ENCODE assay signal across 20 cellular contexts in genomic region chr4:147639388-147639787, GRCh38. TPM values are rescaled to one million over a fixed set of nuclear protein-coding genes. Genes with fewer than 3 reads are reported as not detected.
A peak's percentile ranks its signal among the peaks of the same experiment; 100 is the strongest.
DNase-seq lines count a peak whose midpoint lies in the region; ATAC-seq, FAIRE-seq and TF ChIP-seq lines count a peak whose summit lies in the region.
"Had no signal": no experiment of that assay in that cellular context is flagged by ENCODE, and none has a peak within 500 bp of the region (broad histone marks: within the 10 kb centered on the region; RNA-seq: fewer than 3 reads in every experiment).

No MANE protein-coding gene starts in this region.

- H2AFZ ChIP-seq in neural progenitor cell (replicated peaks): no peak overlapping the region

- no peak for DNase-seq in CD8-positive, alpha-beta memory T cell
- peak; percentile 6 for DNase-seq in RPMI7951 (ENCODE audit: low read depth)
- DNase-seq in effector memory CD8-positive, alpha-beta T cell: no peak
- DNase-seq in neural progenitor cell (ENCODE audit: low spot score): no peak
- no peak for DNase-seq in urothelium cell line (ENCODE audit: low spot score)
- no peak for DNase-seq in NCI-H1105 treated with DMSO at 0.1 percent for 48 hours (lab: John Stamatoyannopoulos, UW)
- DNase-seq in effector CD8-positive, alpha-beta T cell (lab: John Stamatoyannopoulos, UW): no peak
- DNase-seq: activated CD4-positive, CD25-positive, alpha-beta regulatory T cell treated with anti-CD3 and anti-CD28 coated beads, Interleukin-2, amount 50 U/mL, for 72 hours; amniotic stem cell; H9; islet precursor cell; lower lobe of right lung; NCI-H146; pancreas; stimulated activated naive CD4-positive, alpha-beta T cell; thyroid gland had no signal

- H3K9me3 Mint-ChIP-seq in CD8-positive, alpha-beta memory T cell: no peaks in the 10 kb centered on the region
- no peaks in the 10 kb centered on the region for H3K9me3 Mint-ChIP-seq in effector memory CD8-positive, alpha-beta T cell
- peaks cover 3% of the 10 kb centered on the region for H3K9me3 Mint-ChIP-seq in neural progenitor cell
- H3K9me3 Mint-ChIP-seq: activated T-helper 17 cell treated with anti-CD3 and anti-CD28 coated beads, Interleukin-2, amount 50 U/mL, for 72 hours; H9 had no signal

- H3K4me1 Mint-ChIP-seq in CD8-positive, alpha-beta memory T cell: peaks cover 17 to 31% (median 23%) of the 10 kb centered on the region in 3 donors
- peaks cover 13 to 25% of the 10 kb centered on the region in 2 donors for H3K4me1 Mint-ChIP-seq in effector memory CD8-positive, alpha-beta T cell (ENCODE audit: low read depth in 2 of 2)
- no peaks in the 10 kb centered on the region for H3K4me1 Mint-ChIP-seq in neural progenitor cell

- H3K4me1 ChIP-seq in CD8-positive, alpha-beta memory T cell (ENCODE audit: insufficient read depth, low read length): no peaks in the 10 kb centered on the region
- H3K4me1 ChIP-seq in neural progenitor cell: no peaks in the 10 kb centered on the region
- H3K4me1 ChIP-seq: lower lobe of right lung had no signal

- H3K27me3 ChIP-seq in CD8-positive, alpha-beta memory T cell (ENCODE audit: insufficient read depth, low read length, poor library complexity, severe bottlenecking): no peaks in the 10 kb centered on the region
- no peaks in the 10 kb centered on the region for H3K27me3 ChIP-seq in neural progenitor cell
- H3K27me3 ChIP-seq: pancreas, thyroid gland had no signal

- peak overlapping the region in 7 of 8 donors; percentile 4 to 91 (median 78) for H3K27ac Mint-ChIP-seq in CD8-positive, alpha-beta memory T cell
- H3K27ac Mint-ChIP-seq in effector memory CD8-positive, alpha-beta T cell: peak overlapping the region; percentile 7 to 47
- no peak overlapping the region for H3K27ac Mint-ChIP-seq in neural progenitor cell
- H3K27ac Mint-ChIP-seq: activated T-helper 17 cell treated with anti-CD3 and anti-CD28 coated beads, Interleukin-2, amount 50 U/mL, for 72 hours had no signal

- no peaks in the 10 kb centered on the region for H3K27me3 Mint-ChIP-seq in CD8-positive, alpha-beta memory T cell
- no peaks in the 10 kb centered on the region for H3K27me3 Mint-ChIP-seq in effector memory CD8-positive, alpha-beta T cell
- peaks cover 4% of the 10 kb centered on the region for H3K27me3 Mint-ChIP-seq in neural progenitor cell (ENCODE audit: insufficient read depth, low read depth)
- H3K27me3 Mint-ChIP-seq: activated T-helper 17 cell treated with anti-CD3 and anti-CD28 coated beads, Interleukin-2, amount 50 U/mL, for 72 hours had no signal

- peaks cover 8% of the 10 kb centered on the region for H3F3A ChIP-seq in neural progenitor cell (ENCODE audit: low read depth)

- H4K20me1 ChIP-seq in neural progenitor cell (ENCODE audit: low read depth): peaks cover 4% of the 10 kb centered on the region

- H3K9me3 ChIP-seq in CD8-positive, alpha-beta memory T cell (ENCODE audit: low read length): no peaks in the 10 kb centered on the region
- H3K9me3 ChIP-seq in neural progenitor cell (ENCODE audit: low read depth): no peaks in the 10 kb centered on the region
- H3K9me3 ChIP-seq: lower lobe of right lung, pancreas, thyroid gland had no signal

- ATAC-seq in effector memory CD8-positive, alpha-beta T cell (replicated peaks): no peak
- ATAC-seq: esophagus mucosa, pancreas, sciatic nerve had no signal

- H3K9ac ChIP-seq in neural progenitor cell: no peak overlapping the region

- no peak for FAIRE-seq in urothelium cell line (lab: Jason Lieb, UNC)
- FAIRE-seq: D721Med, pancreas had no signal

- no peak overlapping the region for H3K27ac ChIP-seq in CD8-positive, alpha-beta memory T cell (ENCODE audit: low read depth, low read length)
- peak overlapping the region; percentile 34 for H3K27ac ChIP-seq in neural progenitor cell
- H3K27ac ChIP-seq: lower lobe of right lung, pancreas had no signal

- CTCF ChIA-PET in CD8-positive, alpha-beta memory T cell (lab: Charles Lee): no interaction called here

- H3K4me2 ChIP-seq in neural progenitor cell: no peak overlapping the region

- peak overlapping the region in 1 of 7 donors; percentile 37 for H3K4me3 Mint-ChIP-seq in CD8-positive, alpha-beta memory T cell
- peak overlapping the region in 1 of 2 donors; percentile 43 for H3K4me3 Mint-ChIP-seq in effector memory CD8-positive, alpha-beta T cell
- no peak overlapping the region for H3K4me3 Mint-ChIP-seq in neural progenitor cell
- H3K4me3 Mint-ChIP-seq: activated T-helper 17 cell treated with anti-CD3 and anti-CD28 coated beads, Interleukin-2, amount 50 U/mL, for 72 hours had no signal

- POLR2A ChIA-PET in CD8-positive, alpha-beta memory T cell (lab: Charles Lee): no interaction called here

- TF ChIP-seq CTCF in neural progenitor cell (IDR thresholded peaks at IDR 0.05): no peak

- H3K79me2 ChIP-seq in neural progenitor cell (ENCODE audit: low read depth): no peaks in the 10 kb centered on the region

- peaks cover 15% of the 10 kb centered on the region for H3K36me3 ChIP-seq in CD8-positive, alpha-beta memory T cell (ENCODE audit: insufficient read depth, low read length)
- peaks cover 19% of the 10 kb centered on the region for H3K36me3 ChIP-seq in neural progenitor cell

- H3K4me3 ChIP-seq in CD8-positive, alpha-beta memory T cell (ENCODE audit: low read length): no peak overlapping the region
- no peak overlapping the region for H3K4me3 ChIP-seq in neural progenitor cell
- H3K4me3 ChIP-seq: lower lobe of right lung, pancreas, thyroid gland had no signal

- peaks cover 28 to 75% (median 37%) of the 10 kb centered on the region in 3 donors for H3K36me3 Mint-ChIP-seq in CD8-positive, alpha-beta memory T cell
- H3K36me3 Mint-ChIP-seq in effector memory CD8-positive, alpha-beta T cell (ENCODE audit: insufficient read depth): peaks cover 59% of the 10 kb centered on the region
- peaks cover 44% of the 10 kb centered on the region for H3K36me3 Mint-ChIP-seq in neural progenitor cell

RNA-seq across cellular contexts. Expression of gene TMEM184C, which starts 22.2 kb away (rescaled TPM):
- 10 to 100 TPM; 31.6 to 35.9 TPM for total RNA-seq in CD8-positive, alpha-beta memory T cell
- polyA plus RNA-seq in CD8-positive, alpha-beta memory T cell: 26.8 TPM
- 18.5 and 22.5 TPM in 2 replicates for total RNA-seq in RPMI7951 (2014; rRNA removed; shearing (Covaris generic))
- 28.8 and 35.7 TPM in 2 replicates for total RNA-seq in neural progenitor cell (ENCODE audit: low replicate concordance)

RNA-seq across cellular contexts. Expression of gene PRMT9, which starts 44.6 kb away (rescaled TPM):
- 1 to 10 TPM; 5.5 to 6.9 TPM for total RNA-seq in CD8-positive, alpha-beta memory T cell
- polyA plus RNA-seq in CD8-positive, alpha-beta memory T cell: 5.9 TPM
- total RNA-seq in RPMI7951 (2014; rRNA removed; shearing (Covaris generic)): 6.0 and 6.5 TPM in 2 replicates
- 16.8 and 24.8 TPM in 2 replicates for total RNA-seq in neural progenitor cell (ENCODE audit: low replicate concordance)
